ENCODE assay signal across 11 cellular contexts in the genomic region with DNA sequence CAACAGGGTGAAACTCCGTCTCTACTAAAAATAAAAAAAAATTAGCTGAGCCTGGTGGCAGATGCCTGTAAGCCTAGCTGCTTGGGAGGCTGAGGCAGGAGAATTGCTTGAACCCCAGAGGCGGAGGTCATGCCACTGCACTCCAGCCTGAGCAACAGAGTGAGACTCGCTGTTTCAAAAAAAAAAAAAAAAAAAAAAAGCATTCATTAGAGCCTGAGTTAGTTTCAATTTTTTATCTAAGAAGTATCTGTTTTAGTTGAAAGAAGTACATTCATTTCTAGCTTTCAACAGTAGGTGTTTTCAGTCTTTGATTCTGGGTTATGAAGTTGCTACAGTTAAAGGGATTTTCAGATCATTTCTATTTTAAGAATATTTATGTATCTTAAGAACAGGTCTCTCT. TPM values are rescaled to one million over a fixed set of nuclear protein-coding genes. Genes with fewer than 3 reads are reported as not detected.
DNase-seq lines count a peak whose midpoint lies in the region; ATAC-seq, FAIRE-seq and TF ChIP-seq lines count a peak whose summit lies in the region.
"Had no signal": no experiment of that assay in that cellular context is flagged by ENCODE, and none has a peak within 500 bp of the region (broad histone marks: within the 10 kb centered on the region; RNA-seq: fewer than 3 reads in every experiment).

No MANE protein-coding gene starts in this region.

- peaks cover 0 to 34% of the 10 kb centered on the region in 2 donors for H3K36me3 Mint-ChIP-seq in activated naive CD4-positive, alpha-beta T cell treated with anti-CD3 and anti-CD28 coated beads, Interleukin-2, amount 50 U/mL, for 72 hours
- H3K36me3 Mint-ChIP-seq: naive B cell had no signal

- H3K9me3 Mint-ChIP-seq in activated naive CD4-positive, alpha-beta T cell treated with anti-CD3 and anti-CD28 coated beads, Interleukin-2, amount 50 U/mL, for 72 hours: no peaks in the 10 kb centered on the region
- H3K9me3 Mint-ChIP-seq: naive B cell had no signal

- 97 to 100% methylated on average over 3 of the region's 3 CpGs for WGBS in body of pancreas, 2 donors

- H3K4me1 ChIP-seq in upper lobe of right lung (peaks cover 5% of the 10 kb centered on the region), body of pancreas (no peaks in the 10 kb centered on the region)
- H3K4me1 ChIP-seq: ascending aorta had no signal

- peak overlapping the region in 1 of 2 donors; percentile 87 for H3K27ac Mint-ChIP-seq in activated naive CD4-positive, alpha-beta T cell treated with anti-CD3 and anti-CD28 coated beads, Interleukin-2, amount 50 U/mL, for 72 hours

- H3K36me3 ChIP-seq in upper lobe of right lung: no peaks in the 10 kb centered on the region
- no peaks in the 10 kb centered on the region for H3K36me3 ChIP-seq in body of pancreas (replicated peaks in 1 of 2; ENCODE audit: insufficient read depth in 1 of 2, low read depth in 2 of 2)
- H3K36me3 ChIP-seq: ascending aorta had no signal

- TF ChIP-seq CTCF in GM20000 (IDR thresholded peaks at IDR 0.05; ENCODE audit: extremely low read depth, missing control alignments): no peak
- no peak for TF ChIP-seq CTCF in D721Med (IDR thresholded peaks at IDR 0.05; ENCODE audit: insufficient read depth, missing control alignments)
- no peak for TF ChIP-seq CTCF in upper lobe of right lung (IDR thresholded peaks at IDR 0.05)
- TF ChIP-seq CTCF in body of pancreas (IDR thresholded peaks at IDR 0.05): no peak

- H3K27ac ChIP-seq in upper lobe of right lung: no peak overlapping the region
- H3K27ac ChIP-seq in body of pancreas: no peak overlapping the region
- H3K27ac ChIP-seq: ascending aorta, VCaP had no signal

- FAIRE-seq in D721Med (lab: Jason Lieb, UNC): no peak

- H3K9me3 ChIP-seq in upper lobe of right lung: no peaks in the 10 kb centered on the region
- H3K9me3 ChIP-seq in body of pancreas: no peaks in the 10 kb centered on the region
- H3K9me3 ChIP-seq: ascending aorta had no signal

- no peak overlapping the region for H3K4me3 ChIP-seq in upper lobe of right lung
- H3K4me3 ChIP-seq in body of pancreas: no peak overlapping the region
- H3K4me3 ChIP-seq: ascending aorta had no signal

- TF ChIP-seq POLR2A in body of pancreas (IDR thresholded peaks at IDR 0.05): no peak

- ATAC-seq in GM18517 (IDR thresholded peaks at IDR 0.05; ENCODE audit: unreplicated experiment) (peak; percentile 87), HG03025 (IDR thresholded peaks at IDR 0.05; ENCODE audit: low FRiP score, unreplicated experiment) (peak; percentile 57), upper lobe of right lung (no peak), body of pancreas (no peak)
- peak; percentile 76 to 81 for ATAC-seq in activated naive CD4-positive, alpha-beta T cell treated with anti-CD3 and anti-CD28 coated beads, Interleukin-2, amount 50 U/mL, for 72 hours

- DNase-seq in GM20000 (ENCODE audit: low spot score): peak; percentile 50
- no peak for DNase-seq in activated naive CD4-positive, alpha-beta T cell treated with anti-CD3 and anti-CD28 coated beads, Interleukin-2, amount 50 U/mL, for 72 hours (ENCODE audit: low spot score in 2 of 2)
- no peak for DNase-seq in D721Med (ENCODE audit: insufficient read length, low spot score)
- DNase-seq in upper lobe of right lung: no peak
- no peak for DNase-seq in NCI-H1694 treated with DMSO at 0.1 percent for 48 hours (lab: John Stamatoyannopoulos, UW)
- DNase-seq in body of pancreas: no peak
- DNase-seq: naive B cell had no signal

- intact Hi-C loops in upper lobe of right lung (cut with DNase I) (no loop called here), body of pancreas (cut with DNase I) (no loop called here)

- H3K27me3 ChIP-seq in upper lobe of right lung (no peaks in the 10 kb centered on the region), body of pancreas (no peaks in the 10 kb centered on the region)
- H3K27me3 ChIP-seq: ascending aorta had no signal

RNA-seq across cellular contexts. Expression of gene ZNF292, which starts 42.2 kb away (rescaled TPM):
- 10 to 100 TPM; 57.0 to 100.0 TPM for total RNA-seq in activated naive CD4-positive, alpha-beta T cell treated with anti-CD3 and anti-CD28 coated beads, Interleukin-2, amount 50 U/mL, for 72 hours
- total RNA-seq in upper lobe of right lung (34.0 TPM), body of pancreas (10 to 100 TPM; 28.0 to 30.3 TPM)

Comparison
In these comparisons a context has a peak if more than half of its experiments do, and no peak if none do; other contexts are left out.
1. ATAC-seq: peak in GM18517 (single experiment), HG03025 (single experiment) and activated naive CD4-positive, alpha-beta T cell treated with anti-CD3 and anti-CD28 coated beads, Interleukin-2, amount 50 U/mL, for 72 hours (2 of 2); none in upper lobe of right lung (single experiment) and body of pancreas (single experiment).